Comparison of ENCODE assay signal across 6 cellular contexts in genomic region chr17:4988168-4988567, GRCh38. TPM values are rescaled to one million over a fixed set of nuclear protein-coding genes. Genes with fewer than 3 reads are reported as not detected.
A peak's percentile ranks its signal among the peaks of the same experiment; 100 is the strongest.
DNase-seq lines count a peak whose midpoint lies in the region; ATAC-seq and TF ChIP-seq lines count a peak whose summit lies in the region.

No MANE protein-coding gene starts in this region.

- DNase-seq in dermis blood vessel endothelial cell (peak; percentile 22), psoas muscle (peak; percentile 39 to 74), SKM-1 treated with dmso at 0.1 percent for 144 hours (lab: John Stamatoyannopoulos, UW; ENCODE audit: unreplicated experiment) (no peak), DMS53 treated with DMSO at 0.1 percent for 48 hours (lab: John Stamatoyannopoulos, UW; ENCODE audit: unreplicated experiment) (no peak), GF-D8 (lab: John Stamatoyannopoulos, UW) (no peak)

- no peaks in the 10 kb centered on the region for H3K27me3 ChIP-seq in psoas muscle (ENCODE audit: insufficient read depth in 3 of 3, low read length in 2 of 3)

- peak overlapping the region; percentile 75 to 96 (median 95) for H3K27ac Mint-ChIP-seq in IgD-negative memory B cell

- peak in 2 of 4 donors; percentile 9 to 33 for ATAC-seq in psoas muscle

- H3K27me3 Mint-ChIP-seq in IgD-negative memory B cell = no peaks in the 10 kb centered on the region

- peak overlapping the region; percentile 94 for H3K4me3 ChIP-seq in psoas muscle

- H3K9me3 ChIP-seq in psoas muscle = no peaks in the 10 kb centered on the region

- TF ChIP-seq CTCF in psoas muscle (IDR thresholded peaks at IDR 0.05) = no peak

- 2 to 6% (median 4%) methylated on average over 10 of the region's 10 CpGs for WGBS in psoas muscle, 3 donors

- H3K4me1 ChIP-seq in psoas muscle = peaks cover 20% of the 10 kb centered on the region

- peaks cover 0 to 28% of the 10 kb centered on the region in 2 donors for H3K36me3 ChIP-seq in psoas muscle (ENCODE audit: insufficient read depth in 1 of 2, low read depth in 1 of 2)

- H3K27ac ChIP-seq in psoas muscle = peak overlapping the region; percentile 97

- intact Hi-C loops in psoas muscle (cut with DNase I) = loop anchor here (5.0 kb wide), 2 partner anchors 46 to 81 kb away; partner anchors contain the start of genes RNF167 (in 1 of the 2) and SLC25A11 (in 1 of the 2)

- H3K9me3 Mint-ChIP-seq in IgD-negative memory B cell = no peaks in the 10 kb centered on the region

- H3K4me1 Mint-ChIP-seq in IgD-negative memory B cell = peaks cover 13 to 30% (median 27%) of the 10 kb centered on the region in 3 donors

- peaks cover 3% of the 10 kb centered on the region for H3K36me3 Mint-ChIP-seq in IgD-negative memory B cell

- H3K4me3 Mint-ChIP-seq in IgD-negative memory B cell = peak overlapping the region; percentile 89 to 97 (median 96)

RNA-seq across cellular contexts. Expression of gene CAMTA2, which starts 0.7 kb away (rescaled TPM):
- 19.1 TPM for polyA plus RNA-seq in IgD-negative memory B cell
- total RNA-seq in dermis blood vessel endothelial cell = 4.9 and 11.4 TPM in 2 replicates
- 10 to 100 TPM; 43.0 to 60.8 (median 51.0) TPM for total RNA-seq in psoas muscle
- 10 to 100 TPM; 30.3 to 50.2 (median 39.5) TPM for polyA plus RNA-seq in psoas muscle

RNA-seq across cellular contexts. Expression of gene INCA1, which starts 9.2 kb away (rescaled TPM):
- polyA plus RNA-seq in IgD-negative memory B cell (0.36 TPM), psoas muscle (1 to 10 TPM; 1.6 to 4.1 (median 4.0) TPM)
- total RNA-seq in dermis blood vessel endothelial cell (0.33 and 0.34 TPM in 2 replicates), psoas muscle (1 to 10 TPM; 2.9 to 4.9 (median 3.5) TPM)

RNA-seq across cellular contexts. Expression of gene KIF1C, which starts 9.6 kb away (rescaled TPM):
- polyA plus RNA-seq in IgD-negative memory B cell (15.0 TPM), psoas muscle (100 to 1,000 TPM; 204 to 445 (median 311) TPM)
- total RNA-seq in dermis blood vessel endothelial cell (105 and 189 TPM in 2 replicates), psoas muscle (1,000 to 10,000 TPM in 1 of 4 donors, 100 to 1,000 TPM in 3; 624 to 1,039 (median 691) TPM)

RNA-seq across cellular contexts. Expression of gene SPAG7, which starts 20.6 kb away (rescaled TPM):
- polyA plus RNA-seq in IgD-negative memory B cell (97.1 TPM), psoas muscle (100 to 1,000 TPM in 2 of 3 donors, 10 to 100 TPM in 1; 93.2 to 179 (median 170) TPM)
- total RNA-seq in dermis blood vessel endothelial cell (57.5 and 64.1 TPM in 2 replicates), psoas muscle (100 to 1,000 TPM in 3 of 4 donors, 10 to 100 TPM in 1; 79.2 to 156 (median 111) TPM)

RNA-seq across cellular contexts. Expression of gene ENO3, which starts 37.2 kb away (rescaled TPM):
- polyA plus RNA-seq in IgD-negative memory B cell = 3.1 TPM
- 3.3 and 7.0 TPM in 2 replicates for total RNA-seq in dermis blood vessel endothelial cell
- 1,000 to 10,000 TPM; 2,251 to 3,238 (median 2,533) TPM for total RNA-seq in psoas muscle
- 1,000 to 10,000 TPM; 1,126 to 5,696 (median 4,322) TPM for polyA plus RNA-seq in psoas muscle

Comparison
In these comparisons a context has a peak if more than half of its experiments do, and no peak if none do; other contexts are left out.
1. DNase-seq: peak in dermis blood vessel endothelial cell (single experiment) and psoas muscle (2 of 2); none in SKM-1 treated with dmso at 0.1 percent for 144 hours (single experiment), DMS53 treated with DMSO at 0.1 percent for 48 hours (single experiment) and GF-D8 (single experiment).